In the genomic region with DNA sequence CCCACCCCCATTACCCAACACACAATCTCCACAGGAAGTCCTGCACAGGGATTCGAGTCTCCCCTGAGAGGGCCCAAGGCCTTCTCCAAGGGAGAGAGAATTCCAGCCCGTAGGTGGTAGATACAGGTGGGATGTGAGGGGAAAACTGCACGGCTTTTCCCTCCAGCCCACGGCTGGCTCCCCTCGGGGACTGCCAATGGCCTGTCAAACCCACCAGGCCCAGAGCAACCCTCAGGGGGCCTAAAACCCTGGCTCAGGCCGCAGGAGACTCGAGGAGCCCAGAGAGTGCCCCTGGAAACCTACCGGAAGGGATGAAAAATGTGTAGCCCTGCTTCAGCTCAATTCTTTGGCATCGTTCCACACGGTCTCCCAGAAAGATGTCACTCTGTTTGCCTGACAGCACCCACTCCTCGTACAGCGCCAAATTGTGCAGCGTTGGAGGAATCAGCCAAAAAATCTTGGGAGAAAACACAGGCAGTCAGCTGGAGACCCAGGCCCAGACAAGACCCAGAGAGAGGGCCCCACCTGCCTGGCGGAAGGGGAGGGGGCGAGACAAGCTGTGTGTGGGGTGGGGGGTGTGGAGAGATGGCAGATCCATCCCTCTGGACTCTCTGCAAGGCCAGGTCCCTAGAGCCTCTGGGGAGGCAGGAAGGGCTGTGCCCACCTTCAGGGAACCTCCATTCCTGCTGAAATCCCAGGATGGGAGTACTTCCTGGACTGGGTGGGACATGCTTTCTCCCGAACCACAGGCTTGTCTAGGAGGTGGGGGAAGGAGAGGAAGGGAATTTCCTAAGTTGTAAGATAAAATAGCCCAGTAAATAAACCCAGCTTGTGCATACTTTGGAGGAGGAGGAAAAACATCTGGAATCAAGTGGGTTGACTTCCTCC, we compare ENCODE assay signal across 10 cellular contexts. TPM values are rescaled to one million over a fixed set of nuclear protein-coding genes. Genes with fewer than 3 reads are reported as not detected.
DNase-seq lines count a peak whose midpoint lies in the region; ATAC-seq and TF ChIP-seq lines count a peak whose summit lies in the region.
"Had no signal": no experiment of that assay in that cellular context is flagged by ENCODE, and none has a peak within 500 bp of the region (broad histone marks: within the 10 kb centered on the region; RNA-seq: fewer than 3 reads in every experiment).

No MANE protein-coding gene starts in this region.

- CTCF ChIA-PET in naive thymus-derived CD4-positive, alpha-beta T cell (lab: Charles Lee): interaction anchor here (1.2 kb wide), 1 partner anchor 32 kb away, joined by 4 read pairs; no protein-coding TSS in a partner anchor

- H3K27me3 ChIP-seq in GM23248 (replicated peaks; ENCODE audit: insufficient read depth): no peaks in the 10 kb centered on the region
- H3K27me3 ChIP-seq in naive thymus-derived CD4-positive, alpha-beta T cell (ENCODE audit: control insufficient read depth in 2 of 2, insufficient read depth in 2 of 2, low read length in 2 of 2): no peaks in the 10 kb centered on the region
- H3K27me3 ChIP-seq in GM23338 (ENCODE audit: insufficient read depth): no peaks in the 10 kb centered on the region

- H3K4me1 Mint-ChIP-seq in effector memory CD8-positive, alpha-beta T cell (ENCODE audit: low read depth in 2 of 2): peaks cover 50 to 61% of the 10 kb centered on the region in 2 donors
- peaks cover 32 to 71% (median 50%) of the 10 kb centered on the region in 7 donors for H3K4me1 Mint-ChIP-seq in naive thymus-derived CD4-positive, alpha-beta T cell
- H3K4me1 Mint-ChIP-seq in GM23338: peaks cover 53% of the 10 kb centered on the region

- DNase-seq in AG20443 (ENCODE audit: low spot score) (peak; percentile 67), GM23248 (peak; percentile 10), GM23338 (ENCODE audit: low spot score) (no peak), GM13977 (ENCODE audit: low spot score) (no peak)
- DNase-seq in effector memory CD8-positive, alpha-beta T cell: no peak
- DNase-seq in naive thymus-derived CD4-positive, alpha-beta T cell: no peak
- DNase-seq: activated naive CD4-positive, alpha-beta T cell; NCI-H2081 had no signal

- H3K9me2 ChIP-seq in GM23248 (ENCODE audit: insufficient read depth): no peaks in the 10 kb centered on the region
- no peaks in the 10 kb centered on the region for H3K9me2 ChIP-seq in GM23338 (ENCODE audit: insufficient read depth)

- H3F3A ChIP-seq in GM23248 (ENCODE audit: insufficient read depth) (peaks cover 8% of the 10 kb centered on the region; the same call in 1 of the 2 replicates), GM23338 (replicated peaks; ENCODE audit: low read depth) (peaks cover 36% of the 10 kb centered on the region)

- POLR2A ChIA-PET in naive thymus-derived CD4-positive, alpha-beta T cell (lab: Charles Lee): interaction anchor here (0.5 to 1.2 kb wide), 4 partner anchors 53 to 140 kb away, joined by 3 to 5 read pairs (median 3); no protein-coding TSS in a partner anchor

- no peak for ATAC-seq in effector memory CD8-positive, alpha-beta T cell (replicated peaks)
- no peak for ATAC-seq in naive thymus-derived CD4-positive, alpha-beta T cell
- ATAC-seq in HG02938 (IDR thresholded peaks at IDR 0.05; ENCODE audit: unreplicated experiment): no peak
- ATAC-seq in GM23338: no peak
- ATAC-seq in HG03432 (IDR thresholded peaks at IDR 0.05; ENCODE audit: unreplicated experiment): no peak

- no peaks in the 10 kb centered on the region for H3K9me3 ChIP-seq in GM23248 (ENCODE audit: low read depth)
- H3K9me3 ChIP-seq in naive thymus-derived CD4-positive, alpha-beta T cell (ENCODE audit: control insufficient read depth in 2 of 3, low read length in 3 of 3): no peaks in the 10 kb centered on the region

- 71 to 73% methylated on average over 15 to 16 of the region's 16 CpGs for WGBS in GM23248 (ENCODE audit: low coverage in 1 of 2, low lambda C conversion rate in 2 of 2, missing lambda C conversion rate in 2 of 2), 2 experiments

- intact Hi-C loops in naive thymus-derived CD4-positive, alpha-beta T cell (cut with micrococcal nuclease): no loop called here

- H3K9ac ChIP-seq in GM23248: no peak overlapping the region

- TF ChIP-seq CTCF in GM23338 (conservative IDR thresholded peaks at IDR 0.05; ENCODE audit: low read depth in 2 of 2) (no peak), GM13977 (IDR thresholded peaks at IDR 0.05; ENCODE audit: extremely low read depth, insufficient read depth, missing control alignments) (no peak)

- H3K4me3 Mint-ChIP-seq in effector memory CD8-positive, alpha-beta T cell: no peak overlapping the region
- no peak overlapping the region for H3K4me3 Mint-ChIP-seq in naive thymus-derived CD4-positive, alpha-beta T cell
- no peak overlapping the region for H3K4me3 Mint-ChIP-seq in GM23338

- peaks cover 14% of the 10 kb centered on the region; the same call in 1 of the 2 replicates for H3K4me1 ChIP-seq in GM23248 (ENCODE audit: insufficient read depth)
- H3K4me1 ChIP-seq in naive thymus-derived CD4-positive, alpha-beta T cell (ENCODE audit: control insufficient read depth in 2 of 2, insufficient read depth in 2 of 2, low read length in 2 of 2): peaks cover 30 to 47% of the 10 kb centered on the region in 2 donors
- peaks cover 35% of the 10 kb centered on the region for H3K4me1 ChIP-seq in GM23338 (ENCODE audit: insufficient read depth)

- H3K36me3 ChIP-seq in GM23248 (ENCODE audit: low read depth): no peaks in the 10 kb centered on the region
- H3K36me3 ChIP-seq in naive thymus-derived CD4-positive, alpha-beta T cell (ENCODE audit: control insufficient read depth in 2 of 3, insufficient read depth in 3 of 3, low read length in 3 of 3): peaks cover 0 to 22% (median 0%) of the 10 kb centered on the region in 3 experiments
- H3K36me3 ChIP-seq in GM23338 (ENCODE audit: insufficient read depth): peaks cover 30% of the 10 kb centered on the region

- H3K9me3 Mint-ChIP-seq in effector memory CD8-positive, alpha-beta T cell: no peaks in the 10 kb centered on the region
- H3K9me3 Mint-ChIP-seq in naive thymus-derived CD4-positive, alpha-beta T cell: no peaks in the 10 kb centered on the region
- H3K9me3 Mint-ChIP-seq in GM23338: no peaks in the 10 kb centered on the region

- peak overlapping the region; percentile 95 to 98 for H3K27ac Mint-ChIP-seq in effector memory CD8-positive, alpha-beta T cell
- H3K27ac Mint-ChIP-seq in naive thymus-derived CD4-positive, alpha-beta T cell: peak overlapping the region; percentile 18 to 94 (median 80)
- H3K27ac Mint-ChIP-seq in GM23338: no peak overlapping the region

- H3K79me2 ChIP-seq in GM23248 (ENCODE audit: insufficient read depth) (no peaks in the 10 kb centered on the region), GM23338 (replicated peaks; ENCODE audit: insufficient read depth) (peaks cover 73% of the 10 kb centered on the region)

- H3K4me3 ChIP-seq in GM23248 (no peak overlapping the region), GM23338 (no peak overlapping the region)
- no peak overlapping the region for H3K4me3 ChIP-seq in naive thymus-derived CD4-positive, alpha-beta T cell (ENCODE audit: low read length)

- no peaks in the 10 kb centered on the region for H3K27me3 Mint-ChIP-seq in effector memory CD8-positive, alpha-beta T cell
- no peaks in the 10 kb centered on the region for H3K27me3 Mint-ChIP-seq in naive thymus-derived CD4-positive, alpha-beta T cell
- H3K27me3 Mint-ChIP-seq in GM23338 (ENCODE audit: insufficient read depth, low read depth, poor library complexity): peaks cover 17% of the 10 kb centered on the region

- H2AFZ ChIP-seq in GM23248 (no peak overlapping the region), GM23338 (no peak overlapping the region)

- H3K36me3 Mint-ChIP-seq in effector memory CD8-positive, alpha-beta T cell (ENCODE audit: insufficient read depth): peaks cover 56% of the 10 kb centered on the region
- H3K36me3 Mint-ChIP-seq in naive thymus-derived CD4-positive, alpha-beta T cell: peaks cover 0 to 26% (median 0%) of the 10 kb centered on the region in 5 donors
- H3K36me3 Mint-ChIP-seq in GM23338 (ENCODE audit: low read depth): peaks cover 65% of the 10 kb centered on the region

- H3K27ac ChIP-seq in GM23248: no peak overlapping the region
- H3K27ac ChIP-seq in naive thymus-derived CD4-positive, alpha-beta T cell (ENCODE audit: low read depth, low read length): peak overlapping the region; percentile 67
- no peak overlapping the region for H3K27ac ChIP-seq in GM23338 (ENCODE audit: low read depth)

- in situ Hi-C loops in GM23248 (cut with MboI): no loop called here
- in situ Hi-C loops in GM13977 (cut with MboI; ENCODE audit: low pct_unique_long_range_greater_than_20kb, low sequenced_read_pairs, unreplicated experiment): no loop called here

- H3K4me2 ChIP-seq in GM23248 (ENCODE audit: unreplicated experiment) (no peak overlapping the region), GM23338 (no peak overlapping the region)

- H4K20me1 ChIP-seq in GM23248 (ENCODE audit: insufficient read depth): no peaks in the 10 kb centered on the region
- H4K20me1 ChIP-seq in GM23338 (replicated peaks; ENCODE audit: insufficient read depth): peaks cover 51% of the 10 kb centered on the region

TF ChIP-seq in GM23338, 12 proteins besides CTCF, POLR2A, EP300 and RAD21:
- no peak for TF ChIP-seq ZNF331 (CRISPR knock-in tag; IDR thresholded peaks at IDR 0.05; ENCODE audit: low read depth)

RNA-seq across cellular contexts. Expression of a gene that starts 48.1 kb away (rescaled TPM):
- 20.1 and 26.3 TPM in 2 replicates for total RNA-seq in GM23248 (2014; rRNA removed; shearing (Covaris generic))
- polyA plus RNA-seq in GM23248 (2016; fragmentation: Nextera tagmentation; extraction: Ambion mirVana) (8.2 and 10.6 TPM in 2 replicates), GM23338 (2016; fragmentation: Nextera tagmentation; extraction: Ambion mirVana) (59.4 and 64.4 TPM in 2 replicates)
- 10 to 100 TPM; 66.4 to 91.7 (median 80.7) TPM for total RNA-seq in naive thymus-derived CD4-positive, alpha-beta T cell
- polyA plus RNA-seq in naive thymus-derived CD4-positive, alpha-beta T cell: 10 to 100 TPM; 12.6 to 22.5 TPM
- 137 and 161 TPM in 2 replicates for total RNA-seq in GM23338 (2014; rRNA removed; shearing (Covaris generic))

Comparison
In these comparisons a context has a peak if more than half of its experiments do, and no peak if none do; other contexts are left out.
1. DNase-seq: peak in AG20443 (single experiment) and GM23248 (single experiment); none in effector memory CD8-positive, alpha-beta T cell (0 of 3), naive thymus-derived CD4-positive, alpha-beta T cell (0 of 9), GM23338 (single experiment) and GM13977 (single experiment).